Comparison of ENCODE assay signal across 21 cellular contexts in genomic region chr4:110486226-110486625, GRCh38. TPM values are rescaled to one million over a fixed set of nuclear protein-coding genes. Genes with fewer than 3 reads are reported as not detected.
"Had no signal": no experiment of that assay in that cellular context is flagged by ENCODE, and none has a peak within 500 bp of the region (broad histone marks: within the 10 kb centered on the region; RNA-seq: fewer than 3 reads in every experiment).

No MANE protein-coding gene starts in this region.

- H3K36me3 ChIP-seq: SJSA1, upper lobe of right lung had no signal

- DNase-seq: activated CD4-positive, alpha-beta T cell treated with anti-CD3 and anti-CD28 coated beads for 1 hour; activated CD4-positive, alpha-beta T cell treated with anti-CD3 and anti-CD28 coated beads, Interleukin-2, amount 50 U/mL, for 4 hours; activated gamma-delta T cell treated with Interleukin-2 at 50 U/mL for 16 hours; activated naive CD8-positive, alpha-beta T cell treated with anti-CD3 and anti-CD28 coated beads for 36 hours; amniotic stem cell; dorsolateral prefrontal cortex; foreskin fibroblast; hippocampal formation; mucosa of descending colon; naive thymus-derived CD4-positive, alpha-beta T cell; posterior cingulate gyrus; retina; stimulated activated CD4-positive, alpha-beta T cell treated with anti-CD3 and anti-CD28 coated beads, Interleukin-4, amount 100 ng/mL, for 1 hour; testis; upper lobe of right lung had no signal

- H3K27ac Mint-ChIP-seq: activated naive CD8-positive, alpha-beta T cell treated with anti-CD3 and anti-CD28 coated beads for 36 hours; naive thymus-derived CD4-positive, alpha-beta T cell; T-helper 1 cell treated with Interleukin-12 subunit alpha and Interleukin-12 subunit beta and Interleukin-4 antibody, amounts not matched to agents 30 μg/mL and 1 μg/mL, for 36 hours had no signal

- H3K4me3 Mint-ChIP-seq: activated naive CD8-positive, alpha-beta T cell treated with anti-CD3 and anti-CD28 coated beads for 36 hours; naive thymus-derived CD4-positive, alpha-beta T cell; T-helper 1 cell treated with Interleukin-12 subunit alpha and Interleukin-12 subunit beta and Interleukin-4 antibody, amounts not matched to agents 30 μg/mL and 1 μg/mL, for 36 hours had no signal

- H3K9me3 ChIP-seq: mucosa of descending colon, SJSA1, testis, upper lobe of right lung had no signal

- H3K9me3 Mint-ChIP-seq: activated naive CD8-positive, alpha-beta T cell treated with anti-CD3 and anti-CD28 coated beads for 36 hours; naive thymus-derived CD4-positive, alpha-beta T cell; T-helper 1 cell treated with Interleukin-12 subunit alpha and Interleukin-12 subunit beta and Interleukin-4 antibody, amounts not matched to agents 30 μg/mL and 1 μg/mL, for 36 hours had no signal

- H3K4me3 ChIP-seq: dorsolateral prefrontal cortex, mucosa of descending colon, SJSA1, skin epidermis, testis, upper lobe of right lung had no signal

- H3K4me1 ChIP-seq: testis had no signal

- H3K27ac ChIP-seq: dorsolateral prefrontal cortex, testis, upper lobe of right lung, VCaP had no signal

- H3K36me3 Mint-ChIP-seq: activated naive CD8-positive, alpha-beta T cell treated with anti-CD3 and anti-CD28 coated beads for 36 hours; naive thymus-derived CD4-positive, alpha-beta T cell had no signal

- H3K27me3 ChIP-seq: SJSA1, testis, upper lobe of right lung had no signal

- FAIRE-seq: colon had no signal

RNA-seq across cellular contexts. Expression of gene ENPEP, which starts 10.3 kb away (rescaled TPM):
- total RNA-seq: activated CD8-positive, alpha-beta memory T cell treated with anti-CD3 and anti-CD28 coated beads for 36 hours; activated naive CD8-positive, alpha-beta T cell treated with anti-CD3 and anti-CD28 coated beads for 36 hours had no signal
- polyA plus RNA-seq: naive thymus-derived CD4-positive, alpha-beta T cell had no signal
